ENCODE assay signal across 10 cellular contexts in the genomic region with DNA sequence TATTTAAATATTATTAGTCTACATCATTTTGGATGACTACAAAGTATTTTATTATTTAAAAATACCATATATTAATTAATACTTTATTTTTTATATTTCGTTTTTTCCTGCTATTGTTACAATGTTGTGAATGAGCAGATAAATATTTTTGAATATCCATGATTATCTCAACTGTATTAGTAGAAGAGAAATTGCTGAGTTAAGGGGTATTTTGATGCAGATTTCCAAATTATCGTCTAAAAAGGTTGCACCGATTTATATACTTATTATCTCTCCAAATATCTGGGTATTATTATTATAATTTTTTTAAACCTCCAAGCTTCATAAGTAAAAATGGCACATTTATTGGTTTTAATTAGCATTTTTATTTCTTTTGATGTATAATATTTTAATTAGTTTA. TPM values are rescaled to one million over a fixed set of nuclear protein-coding genes. Genes with fewer than 3 reads are reported as not detected.
"Had no signal": no experiment of that assay in that cellular context is flagged by ENCODE, and none has a peak within 500 bp of the region (broad histone marks: within the 10 kb centered on the region; RNA-seq: fewer than 3 reads in every experiment).

No MANE protein-coding gene starts in this region.

- FAIRE-seq: urothelium cell line had no signal

- H3K4me3 ChIP-seq: colonic mucosa, esophagus squamous epithelium, suprapubic skin, thyroid gland had no signal

- H3K27me3 ChIP-seq: colonic mucosa, thyroid gland had no signal

- H3K4me1 ChIP-seq: colonic mucosa, esophagus squamous epithelium, suprapubic skin had no signal

- H3K27ac ChIP-seq: colonic mucosa, esophagus squamous epithelium, neutrophil, suprapubic skin, thyroid gland had no signal

- H3K36me3 ChIP-seq: colonic mucosa, esophagus squamous epithelium, neutrophil, suprapubic skin, thyroid gland had no signal

- H3K9me3 ChIP-seq: colonic mucosa, esophagus squamous epithelium, neutrophil, suprapubic skin, thyroid gland had no signal

- DNase-seq: esophagus squamous epithelium, foreskin fibroblast, kidney glomerular epithelial cell, posterior cingulate gyrus had no signal

RNA-seq across cellular contexts. Expression of a gene that starts 8.9 kb away (rescaled TPM):
- polyA plus RNA-seq: neural cell had no signal
